In the genomic region with DNA sequence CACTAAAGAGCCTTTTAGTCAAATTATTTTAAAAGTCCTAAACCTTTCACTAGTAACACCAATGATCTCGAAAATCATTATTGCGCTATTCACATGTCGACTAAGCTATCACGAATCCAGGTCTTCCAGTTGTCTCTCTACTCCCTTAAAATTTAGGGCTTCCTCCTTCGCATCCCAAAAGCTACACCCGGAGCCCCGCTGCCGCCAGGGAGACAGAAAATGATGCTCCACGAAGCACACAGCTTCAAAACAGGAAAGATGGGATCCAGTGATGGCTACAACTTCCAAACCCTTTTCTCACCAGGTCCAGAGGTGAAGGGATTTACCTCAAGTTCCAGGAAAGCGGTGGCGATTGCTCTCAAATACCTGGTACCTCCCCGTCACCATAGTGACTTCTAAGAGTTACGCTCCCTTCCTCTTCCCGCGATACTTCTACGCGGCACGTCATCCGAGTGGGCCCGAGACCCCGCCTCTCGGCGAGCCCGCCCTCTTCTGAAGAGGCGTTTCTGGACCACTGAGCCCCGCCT, we compare ENCODE assay signal across 8 cellular contexts. TPM values are rescaled to one million over a fixed set of nuclear protein-coding genes. Genes with fewer than 3 reads are reported as not detected.
DNase-seq lines count a peak whose midpoint lies in the region; ATAC-seq and TF ChIP-seq lines count a peak whose summit lies in the region.

A gene (minus strand): TSS at position 406 of the 527 bp plus-strand sequence. CDS start 14,625 bp downstream, outside the sequence.

- intact Hi-C loops in activated CD4-positive, alpha-beta T cell treated with anti-CD3 and anti-CD28 coated beads, Interleukin-2, amount 10 ng/mL, durations not matched to agents 24 days and 14 days (cut with micrococcal nuclease): loop anchor here (1.0 to 5.0 kb wide), 4 partner anchors 14 to 412 kb away; a partner anchor contains a TSS
- intact Hi-C loops in colonic mucosa (cut with DNase I): no loop called here

- H3K4me3 Mint-ChIP-seq in activated CD4-positive, alpha-beta T cell treated with anti-CD3 and anti-CD28 coated beads, Interleukin-2, amount 10 ng/mL, durations not matched to agents 24 days and 14 days: peak within 1 kb of the TSS; percentile 96

- peak within 1 kb of the TSS; percentile 87 to 91 for H3K9ac ChIP-seq in colonic mucosa (ENCODE audit: low read depth in 2 of 2, low read length in 2 of 2)

- peak within 1 kb of the TSS; percentile 97 for H3K27ac Mint-ChIP-seq in activated CD4-positive, alpha-beta T cell treated with anti-CD3 and anti-CD28 coated beads, Interleukin-2, amount 10 ng/mL, durations not matched to agents 24 days and 14 days

- TF ChIP-seq CTCF in colonic mucosa (IDR thresholded peaks at IDR 0.05): no peak

- H3K4me1 ChIP-seq in colonic mucosa: no peaks in the 10 kb centered on the region

- H3K27ac ChIP-seq in colonic mucosa: peak within 1 kb of the TSS; percentile 87
- H3K27ac ChIP-seq in layer of hippocampus (ENCODE audit: low read depth, low read length): peak within 1 kb of the TSS; percentile 78

- peak within 1 kb of the TSS; percentile 52 for H3K4me3 ChIP-seq in colonic mucosa

- ATAC-seq in GM19328 (IDR thresholded peaks at IDR 0.05; ENCODE audit: unreplicated experiment): peak; percentile 92
- ATAC-seq in HG03469 (IDR thresholded peaks at IDR 0.05; ENCODE audit: unreplicated experiment): peak; percentile 92

- no peaks in the 10 kb centered on the region for H3K36me3 ChIP-seq in colonic mucosa

- peaks cover 34% of the 10 kb centered on the region for H3K4me1 Mint-ChIP-seq in activated CD4-positive, alpha-beta T cell treated with anti-CD3 and anti-CD28 coated beads, Interleukin-2, amount 10 ng/mL, durations not matched to agents 24 days and 14 days

- no peaks in the 10 kb centered on the region for H3K9me3 ChIP-seq in colonic mucosa

- peaks cover 30% of the 10 kb centered on the region for H3K36me3 Mint-ChIP-seq in activated CD4-positive, alpha-beta T cell treated with anti-CD3 and anti-CD28 coated beads, Interleukin-2, amount 10 ng/mL, durations not matched to agents 24 days and 14 days (ENCODE audit: low read depth)

- H3K27me3 ChIP-seq in colonic mucosa (no peaks in the 10 kb centered on the region), layer of hippocampus (ENCODE audit: control insufficient read depth, insufficient read depth, low read length) (no peaks in the 10 kb centered on the region)

- peak; percentile 97 for DNase-seq in Ammon's horn (ENCODE audit: low spot score)
- DNase-seq in NCI-H526 treated with DMSO at 0.1 percent for 48 hours (lab: John Stamatoyannopoulos, UW): peak; percentile 95
- DNase-seq in activated CD4-positive, alpha-beta T cell treated with anti-CD3 and anti-CD28 coated beads, Interleukin-2, amount 10 ng/mL, durations not matched to agents 24 days and 14 days: peak; percentile 99
- peak; percentile 98 for DNase-seq in colonic mucosa
- peak; percentile 91 to 93 for DNase-seq in stimulated activated CD4-positive, alpha-beta T cell treated with anti-CD3 and anti-CD28 coated beads, Interleukin-1b, Interleukin-23, amount 100 ng/mL, for 4 hours (ENCODE audit: low read depth in 2 of 2)

- H3K9me3 Mint-ChIP-seq in activated CD4-positive, alpha-beta T cell treated with anti-CD3 and anti-CD28 coated beads, Interleukin-2, amount 10 ng/mL, durations not matched to agents 24 days and 14 days: peaks cover 3% of the 10 kb centered on the region

- H3K27me3 Mint-ChIP-seq in activated CD4-positive, alpha-beta T cell treated with anti-CD3 and anti-CD28 coated beads, Interleukin-2, amount 10 ng/mL, durations not matched to agents 24 days and 14 days: peaks cover 4% of the 10 kb centered on the region

RNA-seq across cellular contexts. Expression of the gene that starts here (rescaled TPM):
- total RNA-seq in activated CD4-positive, alpha-beta T cell treated with anti-CD3 and anti-CD28 coated beads, Interleukin-2, amount 10 ng/mL, durations not matched to agents 24 days and 14 days: 13.0 and 14.3 TPM in 2 replicates
- total RNA-seq in colonic mucosa: 10 to 100 TPM; 13.1 to 13.8 TPM

Comparison
In these comparisons a context has a peak if more than half of its experiments do, and no peak if none do; other contexts are left out.
1. Peak in every context shown above with its lines: DNase-seq, ATAC-seq, H3K4me3 ChIP-seq and H3K27ac ChIP-seq.